In genomic region chr2:44291281-44292248, GRCh38 we compare ENCODE assay signal across 8 cellular contexts. TPM values are rescaled to one million over a fixed set of nuclear protein-coding genes. Genes with fewer than 3 reads are reported as not detected.
DNase-seq lines count a peak whose midpoint lies in the region; ATAC-seq and TF ChIP-seq lines count a peak whose summit lies in the region.

No MANE protein-coding gene starts in this region.

- no peaks in the 10 kb centered on the region for H3K27me3 ChIP-seq in osteoblast (ENCODE audit: insufficient read depth, low read length)

- no peak for ATAC-seq in HG03135 (IDR thresholded peaks at IDR 0.05; ENCODE audit: unreplicated experiment)

- peak overlapping the region; percentile 69 for H3K4me2 ChIP-seq in osteoblast (ENCODE audit: insufficient read depth, low read length)

- H3K79me2 ChIP-seq in osteoblast (ENCODE audit: insufficient read depth, low read length): no peaks in the 10 kb centered on the region

- peak; percentile 73 for TF ChIP-seq CTCF in HFFc6 (IDR thresholded peaks at IDR 0.05)
- TF ChIP-seq CTCF in fibroblast of pulmonary artery (IDR thresholded peaks at IDR 0.05; ENCODE audit: low read length, missing control alignments): peak; percentile 61
- TF ChIP-seq CTCF in osteoblast (IDR thresholded peaks at IDR 0.05; ENCODE audit: extremely low read depth, low read depth, low read length): peak; percentile 78

- H3K9me3 ChIP-seq in osteoblast (ENCODE audit: low read depth, low read length): no peaks in the 10 kb centered on the region

- H4K20me1 ChIP-seq in osteoblast (ENCODE audit: insufficient read depth, low read length): no peaks in the 10 kb centered on the region

- no peaks in the 10 kb centered on the region for H3K36me3 Mint-ChIP-seq in HFFc6 (ENCODE audit: low read depth)

- H3K4me3 ChIP-seq in fibroblast of pulmonary artery (replicated peaks; ENCODE audit: low read depth, low read length) (no peak overlapping the region), osteoblast (ENCODE audit: insufficient read depth, low read length) (no peak overlapping the region)

- H3K4me1 ChIP-seq in osteoblast (ENCODE audit: insufficient read depth, low read length): peaks cover 26% of the 10 kb centered on the region

- no peaks in the 10 kb centered on the region for H3K9me3 Mint-ChIP-seq in HFFc6

- no peaks in the 10 kb centered on the region for H3K36me3 ChIP-seq in osteoblast (ENCODE audit: insufficient read depth, low read length)

- peak; percentile 71 for DNase-seq in COLO668 (lab: John Stamatoyannopoulos, UW; ENCODE audit: unreplicated experiment)
- DNase-seq in HFFc6: peak; percentile 86
- DNase-seq in SK-N-DZ (ENCODE audit: low spot score): peak; percentile 60
- DNase-seq in fibroblast of pulmonary artery (ENCODE audit: low read depth): peak; percentile 62
- DNase-seq in osteoblast (ENCODE audit: insufficient read length, low spot score, missing footprints): peak; percentile 67
- no peak for DNase-seq in activated effector memory CD4-positive, alpha-beta T cell treated with Interleukin-2 at 50 U/mL for 16 hours
- no peak for DNase-seq in activated CD8-positive, alpha-beta memory T cell treated with anti-CD3 and anti-CD28 coated beads, Interleukin-2, amount 50 U/mL, for 4 hours

- H3K4me1 Mint-ChIP-seq in HFFc6 (ENCODE audit: low read depth): peaks cover 33% of the 10 kb centered on the region

- no peak overlapping the region for H2AFZ ChIP-seq in osteoblast (ENCODE audit: low read length)

- H3K4me3 Mint-ChIP-seq in HFFc6: peak overlapping the region; percentile 33; the same call in 1 of the 2 replicates

- peak overlapping the region; percentile 29 for H3K27ac Mint-ChIP-seq in HFFc6

- H3K27ac ChIP-seq in osteoblast (ENCODE audit: low read depth, low read length): peak overlapping the region; percentile 31

- peaks cover 2% of the 10 kb centered on the region; the same call in 1 of the 2 replicates for H3K27me3 Mint-ChIP-seq in HFFc6 (ENCODE audit: insufficient read depth)

RNA-seq across cellular contexts. Expression of gene SLC3A1, which starts 16.3 kb away (rescaled TPM):
- total RNA-seq in HFFc6 (2021; fragmentation: NEBNext Ultra II Directional; extraction: Animal tissue kit (Norgen Biotek cat#: 25700)): under 1 TPM in 2 of 6 experiments, not detected in 4; 0.07 to 0.09 TPM
- polyA plus RNA-seq in SK-N-DZ (2014; cell fraction: cytosol; rRNA removed): not detected in 2 replicates
- polyA plus RNA-seq in SK-N-DZ (2014; cell fraction: nucleus; rRNA removed): 0.10 and 0.52 TPM in 2 replicates
- total RNA-seq in osteoblast: 0.36 TPM in 1 of 2 replicates, not detected in the other

Comparison
In these comparisons a context has a peak if more than half of its experiments do, and no peak if none do; other contexts are left out.
1. DNase-seq: peak in COLO668 (single experiment), HFFc6 (single experiment), SK-N-DZ (single experiment), fibroblast of pulmonary artery (single experiment) and osteoblast (single experiment); none in activated effector memory CD4-positive, alpha-beta T cell treated with Interleukin-2 at 50 U/mL for 16 hours (single experiment) and activated CD8-positive, alpha-beta memory T cell treated with anti-CD3 and anti-CD28 coated beads, Interleukin-2, amount 50 U/mL, for 4 hours (single experiment).
2. Peak in every context shown above with its lines, with median percentiles within 50 percentile points of each other: CTCF ChIP-seq.